ENCODE assay signal across 8 cellular contexts in the genomic region with DNA sequence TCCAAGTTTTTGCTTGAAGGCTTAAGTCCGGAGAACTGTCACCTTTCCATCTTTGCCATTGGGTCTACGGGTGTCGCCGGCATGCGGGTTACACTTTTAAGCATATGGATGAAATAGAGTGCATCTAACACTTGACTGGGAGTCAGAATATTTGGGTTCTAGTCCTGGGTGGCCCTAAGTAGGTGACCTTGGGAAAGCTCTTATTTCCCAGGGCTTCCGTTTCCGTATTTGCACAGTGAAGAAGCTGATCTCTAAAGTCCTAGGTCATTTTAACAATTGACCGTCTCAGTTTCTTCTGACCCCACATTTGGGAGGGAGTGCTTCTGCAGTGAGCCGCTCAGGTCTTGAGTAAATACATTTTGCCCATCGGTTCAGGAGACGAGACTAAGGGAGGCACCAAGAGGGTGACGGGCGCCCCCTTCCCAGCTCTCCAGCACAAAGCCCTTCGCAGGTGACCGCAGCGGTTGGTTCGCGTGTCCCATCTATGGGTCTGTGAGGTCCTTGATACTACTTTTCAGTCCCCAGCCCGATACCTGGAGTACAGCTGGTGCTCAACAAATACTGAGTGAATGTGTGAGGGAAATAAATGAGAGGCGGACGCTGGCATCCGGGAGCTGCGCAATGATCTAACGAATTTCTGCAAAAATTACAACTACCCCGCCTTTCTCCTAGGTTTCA. TPM values are rescaled to one million over a fixed set of nuclear protein-coding genes. Genes with fewer than 3 reads are reported as not detected.
DNase-seq lines count a peak whose midpoint lies in the region; ATAC-seq and TF ChIP-seq lines count a peak whose summit lies in the region.

No MANE protein-coding gene starts in this region.

- H3K36me3 Mint-ChIP-seq in nephron progenitor cell (ENCODE audit: low read depth), result peaks cover 9% of the 10 kb centered on the region

- peaks cover 8% of the 10 kb centered on the region for H3K4me1 ChIP-seq in thymus (ENCODE audit: control insufficient read depth, insufficient read depth, low read length)

- 6% methylated on average over 25 of the region's 25 CpGs for WGBS in thymus

- ATAC-seq in GM18517 (IDR thresholded peaks at IDR 0.05; ENCODE audit: unreplicated experiment) (peak; percentile 38), HG03097 (IDR thresholded peaks at IDR 0.05; ENCODE audit: low FRiP score, unreplicated experiment) (peak; percentile 17)

- peaks cover 14% of the 10 kb centered on the region for H3K9me3 Mint-ChIP-seq in nephron progenitor cell

- H3K4me3 ChIP-seq in fibroblast of pulmonary artery (replicated peaks; ENCODE audit: low read depth, low read length) (peak overlapping the region; percentile 79), thymus (ENCODE audit: low read length) (peak overlapping the region; percentile 95)

- peak overlapping the region; percentile 94 for H3K27ac Mint-ChIP-seq in nephron progenitor cell

- TF ChIP-seq CTCF in AG09319 (IDR thresholded peaks at IDR 0.05; ENCODE audit: low read depth, low read length) (peak; percentile 28), fibroblast of pulmonary artery (IDR thresholded peaks at IDR 0.05; ENCODE audit: low read length, missing control alignments) (no peak), nephron progenitor cell (IDR thresholded peaks at IDR 0.05) (no peak)

- H3K27ac ChIP-seq in thymus (ENCODE audit: low read depth), result peak overlapping the region; percentile 87

- peak overlapping the region; percentile 94 for H3K4me3 Mint-ChIP-seq in nephron progenitor cell

- peaks cover 38% of the 10 kb centered on the region for H3K4me1 Mint-ChIP-seq in nephron progenitor cell

- H3K36me3 ChIP-seq in thymus (ENCODE audit: control insufficient read depth, insufficient read depth), result peaks cover 5% of the 10 kb centered on the region

- no peaks in the 10 kb centered on the region for H3K9me3 ChIP-seq in thymus (ENCODE audit: control insufficient read depth)

- no peaks in the 10 kb centered on the region for H3K27me3 ChIP-seq in thymus (ENCODE audit: control insufficient read depth, insufficient read depth)

- DNase-seq in AG09319 (ENCODE audit: extremely low read depth, low read depth) (no peak), NCI-H82 (lab: John Stamatoyannopoulos, UW) (peak; percentile 80), activated T-helper 1 cell treated with Interleukin-2 at 50 U/mL for 16 hours (ENCODE audit: low read depth) (peak; percentile 13), fibroblast of pulmonary artery (ENCODE audit: low read depth) (peak; percentile 21), nephron progenitor cell (peak; percentile 51)

- H3K27me3 Mint-ChIP-seq in nephron progenitor cell (ENCODE audit: low read depth, poor library complexity), result no peaks in the 10 kb centered on the region

RNA-seq across cellular contexts. Expression of gene BLTP3A, which starts 0.6 kb away (rescaled TPM):
- polyA plus RNA-seq in thymus, result 3.9 TPM

RNA-seq across cellular contexts. Expression of gene SNRPC, which starts 34.0 kb away (rescaled TPM):
- 100 TPM for polyA plus RNA-seq in thymus
